8 cellular contexts compared by ENCODE assay signal in genomic region chr17:75749545-75750389, GRCh38. TPM values are rescaled to one million over a fixed set of nuclear protein-coding genes. Genes with fewer than 3 reads are reported as not detected.
DNase-seq lines count a peak whose midpoint lies in the region; ATAC-seq and TF ChIP-seq lines count a peak whose summit lies in the region.

No MANE protein-coding gene starts in this region.

- H3K9me3 Mint-ChIP-seq in Caco-2 (ENCODE audit: unreplicated experiment), result no peaks in the 10 kb centered on the region

- no peak overlapping the region for H3K4me3 Mint-ChIP-seq in Caco-2 (ENCODE audit: unreplicated experiment)

- DNase-seq in Caco-2, result peak; percentile 77 to 88
- peak; percentile 87 for DNase-seq in HK-2 (ENCODE audit: unreplicated experiment)
- peak; percentile 73 for DNase-seq in NK-92 treated with Interleukin-12 subunit alpha and Interleukin-12 subunit beta, amount 100 ng/mL, for 24 hours (lab: John Stamatoyannopoulos, UW)
- DNase-seq in activated CD8-positive, alpha-beta memory T cell treated with anti-CD3 and anti-CD28 coated beads for 24 hours, result peak; percentile 98
- DNase-seq in effector memory CD4-positive, alpha-beta T cell, result peak; percentile 63 to 80 (median 71)
- peak; percentile 95 for DNase-seq in mesenteric fat pad (ENCODE audit: low spot score)
- DNase-seq in stimulated activated CD8-positive, alpha-beta memory T cell treated with anti-CD3 and anti-CD28 coated beads, Interleukin-15, amount 100 ng/mL, for 4 hours (ENCODE audit: low read depth in 2 of 2), result peak; percentile 55 to 65

- no peak overlapping the region for H3K4me3 ChIP-seq in Caco-2 (ENCODE audit: low read depth, low read length)
- no peak overlapping the region for H3K4me3 ChIP-seq in effector memory CD4-positive, alpha-beta T cell (ENCODE audit: insufficient read depth, low read depth, low read length, poor library complexity, severe bottlenecking)

- peaks cover 4% of the 10 kb centered on the region for H3K4me1 Mint-ChIP-seq in Caco-2 (ENCODE audit: low read depth, unreplicated experiment)

- H3K36me3 ChIP-seq in Caco-2 (ENCODE audit: control insufficient read depth, insufficient read depth, low read length), result peaks cover 1% of the 10 kb centered on the region; the same call in 1 of the 2 replicates
- no peaks in the 10 kb centered on the region for H3K36me3 ChIP-seq in effector memory CD4-positive, alpha-beta T cell (ENCODE audit: control insufficient read depth, insufficient read depth, low read length)

- BruUV-seq in Caco-2 (replicated peaks; lab: Mats Ljungman, UMichigan), result no TSS peak

- no peak overlapping the region for H3K27ac ChIP-seq in effector memory CD4-positive, alpha-beta T cell (ENCODE audit: insufficient read depth, low read length, poor library complexity, severe bottlenecking)

- no peaks in the 10 kb centered on the region for H3K9me3 ChIP-seq in Caco-2
- H3K9me3 ChIP-seq in effector memory CD4-positive, alpha-beta T cell (ENCODE audit: control insufficient read depth, low read length), result no peaks in the 10 kb centered on the region

- CTCF ChIA-PET in Caco-2 (lab: Charles Lee), result interaction anchor here (0.6 to 5.3 kb wide), 16 partner anchors 10 to 148 kb away, joined by 3 to 100 read pairs (median 4); partner anchors contain the start of genes GALK1, ITGB4 and SMIM5

- no peaks in the 10 kb centered on the region for H3K27me3 ChIP-seq in Caco-2 (replicated peaks; ENCODE audit: control insufficient read depth, insufficient read depth, low read length)
- H3K27me3 ChIP-seq in effector memory CD4-positive, alpha-beta T cell (replicated peaks; ENCODE audit: control insufficient read depth, insufficient read depth, low read length, poor library complexity, severe bottlenecking), result no peaks in the 10 kb centered on the region

- H3K36me3 Mint-ChIP-seq in Caco-2 (ENCODE audit: insufficient read depth, unreplicated experiment), result peaks cover 25% of the 10 kb centered on the region

- no peak overlapping the region for H3K27ac Mint-ChIP-seq in Caco-2 (ENCODE audit: unreplicated experiment)

- peaks cover 4% of the 10 kb centered on the region; the same call in 1 of the 2 replicates for H3K4me1 ChIP-seq in Caco-2
- H3K4me1 ChIP-seq in effector memory CD4-positive, alpha-beta T cell (ENCODE audit: control insufficient read depth, insufficient read depth, low read length, poor library complexity, severe bottlenecking), result peaks cover 19% of the 10 kb centered on the region

- H3K27me3 Mint-ChIP-seq in Caco-2 (ENCODE audit: insufficient read depth, unreplicated experiment), result no peaks in the 10 kb centered on the region

- ATAC-seq in HG03469 (IDR thresholded peaks at IDR 0.05; ENCODE audit: unreplicated experiment), result no peak

- POLR2A ChIA-PET in Caco-2 (lab: Charles Lee), result interaction anchor here (0.5 kb wide), 1 partner anchor 47 kb away, joined by 3 read pairs; no protein-coding TSS in a partner anchor

- intact Hi-C loops in Caco-2 (cut with micrococcal nuclease; ENCODE audit: unreplicated experiment), result no loop called here

- TF ChIP-seq CTCF in Caco-2 (IDR thresholded peaks at IDR 0.05; ENCODE audit: insufficient read depth in 1 of 2, low read depth in 1 of 2, low read length in 1 of 2, severe bottlenecking in 1 of 2, unreplicated experiment in 1 of 2), result peak; percentile 86 to 97

RNA-seq across cellular contexts. Expression of gene GALK1, which starts 15.2 kb away (rescaled TPM):
- total RNA-seq in Caco-2 (2022) (41.1 and 45.0 TPM in 2 replicates), mesenteric fat pad (26.4 TPM)

RNA-seq across cellular contexts. Expression of gene ITGB4, which starts 28.5 kb away (rescaled TPM):
- total RNA-seq in Caco-2 (2022) (50.8 and 55.4 TPM in 2 replicates), mesenteric fat pad (13.9 TPM)

RNA-seq across cellular contexts. Expression of gene UNK, which starts 34.8 kb away (rescaled TPM):
- 31.2 and 33.3 TPM in 2 replicates for total RNA-seq in Caco-2 (2022)
- 24.6 TPM for total RNA-seq in mesenteric fat pad
